ENCODE assay signal across 13 cellular contexts in genomic region chr2:110854355-110855081, GRCh38.
DNase-seq lines count a peak whose midpoint lies in the region; ATAC-seq, FAIRE-seq and TF ChIP-seq lines count a peak whose summit lies in the region.
"Had no signal": no experiment of that assay in that cellular context is flagged by ENCODE, and none has a peak within 500 bp of the region (broad histone marks: within the 10 kb centered on the region; RNA-seq: fewer than 3 reads in every experiment).

No MANE protein-coding gene starts in this region.

- no peaks in the 10 kb centered on the region for H3K27me3 Mint-ChIP-seq in CD4-positive, alpha-beta T cell

- in situ Hi-C loops in Panc1 (cut with HindIII; ENCODE audit: low pct_unique_long_range_greater_than_20kb, low sequenced_read_pairs): no loop called here

- H3K4me3 ChIP-seq in AG04450 (ENCODE audit: low read depth, low read length) (no peak overlapping the region), Panc1 (ENCODE audit: low read depth in 2 of 2, low read length in 2 of 2) (no peak overlapping the region), fibroblast of mammary gland (ENCODE audit: control insufficient read depth, low read depth, low read length) (no peak overlapping the region)

- H3K36me3 Mint-ChIP-seq in CD4-positive, alpha-beta T cell (ENCODE audit: low read depth): no peaks in the 10 kb centered on the region

- H3K27ac ChIP-seq in AG04450 (ENCODE audit: low read depth, low read length) (no peak overlapping the region), Panc1 (ENCODE audit: low read length) (no peak overlapping the region)
- no peak overlapping the region for H3K27ac ChIP-seq in CD4-positive, alpha-beta T cell (ENCODE audit: low read depth, low read length)

- peak; percentile 69 for ATAC-seq in Panc1
- no peak for ATAC-seq in CD4-positive, alpha-beta T cell (ENCODE audit: poor library complexity)

- H3K27me3 ChIP-seq in AG04450 (ENCODE audit: control insufficient read depth, insufficient read depth, low read length) (peaks cover 11% of the 10 kb centered on the region), Panc1 (ENCODE audit: control insufficient read depth, insufficient read depth, low read length) (peaks cover 9% of the 10 kb centered on the region; the same call in 1 of the 2 replicates)
- H3K27me3 ChIP-seq in CD4-positive, alpha-beta T cell (ENCODE audit: control insufficient read depth, insufficient read depth, low read length): no peaks in the 10 kb centered on the region

- peak; percentile 27; the same call in 1 of the 2 replicates for TF ChIP-seq CTCF in AG04450 (IDR thresholded peaks at IDR 0.05; ENCODE audit: low read depth, low read length)
- peak; percentile 20; the same call in 1 of the 2 replicates for TF ChIP-seq CTCF in GM12874 (IDR thresholded peaks at IDR 0.05; ENCODE audit: insufficient read depth, low read depth, low read length)
- TF ChIP-seq CTCF in Panc1 (IDR thresholded peaks at IDR 0.05): peak; percentile 18; the same call in 1 of the 2 replicates
- peak; percentile 35 for TF ChIP-seq CTCF in fibroblast of mammary gland (conservative IDR thresholded peaks at IDR 0.05; ENCODE audit: control insufficient read depth, insufficient read depth, low read depth, low read length)
- TF ChIP-seq CTCF in CD4-positive, alpha-beta T cell (IDR thresholded peaks at IDR 0.05): no peak

- H3K4me1 ChIP-seq in Panc1 (ENCODE audit: control insufficient read depth, insufficient read depth, low read length): no peaks in the 10 kb centered on the region

- H3K9me3 Mint-ChIP-seq in CD4-positive, alpha-beta T cell: no peaks in the 10 kb centered on the region

- no peak for DNase-seq in AG04450 (ENCODE audit: low read depth, low spot score)
- DNase-seq in Panc1 (ENCODE audit: low read depth, low spot score): no peak
- DNase-seq in fibroblast of mammary gland (ENCODE audit: low read depth): peak; percentile 3
- no peak for DNase-seq in CD4-positive, alpha-beta T cell
- DNase-seq in GM12892 (ENCODE audit: insufficient read length): no peak
- DNase-seq in Ammon's horn (ENCODE audit: low spot score): no peak
- no peak for DNase-seq in C1 segment of cervical spinal cord (lab: John Stamatoyannopoulos, UW)
- DNase-seq: activated CD4-positive, CD25-positive, alpha-beta regulatory T cell; cortex of kidney; NCI-H2081; stimulated activated CD4-positive, alpha-beta T cell treated with anti-CD3 and anti-CD28 coated beads, Interleukin-4, amount 100 ng/mL, for 4 hours had no signal

- intact Hi-C loops in Panc1 (cut with micrococcal nuclease; ENCODE audit: unreplicated experiment): no loop called here
- intact Hi-C loops in CD4-positive, alpha-beta T cell (cut with DNase I, micrococcal nuclease): no loop called here

- H3K4me1 Mint-ChIP-seq in CD4-positive, alpha-beta T cell (ENCODE audit: low read depth): peaks cover 56% of the 10 kb centered on the region

- H3K36me3 ChIP-seq in Panc1 (ENCODE audit: control insufficient read depth, insufficient read depth, low read length): no peaks in the 10 kb centered on the region

- H3K27ac Mint-ChIP-seq in CD4-positive, alpha-beta T cell: no peak overlapping the region

- H3K9me3 ChIP-seq in AG04450 (ENCODE audit: control insufficient read depth, insufficient read depth, low read length) (no peaks in the 10 kb centered on the region), Panc1 (ENCODE audit: control insufficient read depth, insufficient read depth, low read depth, low read length) (no peaks in the 10 kb centered on the region)
- no peaks in the 10 kb centered on the region for H3K9me3 ChIP-seq in CD4-positive, alpha-beta T cell (ENCODE audit: control insufficient read depth, low read length)

- CTCF ChIA-PET in AG04450 (lab: Charles Lee) (interaction anchor here (1.0 to 1.6 kb wide), 4 partner anchors 11 to 24 kb away, joined by 3 to 11 read pairs (median 5); no protein-coding TSS in a partner anchor), Panc1 (lab: Charles Lee) (no interaction called here)
- CTCF ChIA-PET in CD4-positive, alpha-beta T cell (lab: Charles Lee): interaction anchor here (0.6 to 0.7 kb wide), 2 partner anchors 158 to 268 kb away, joined by 3 to 4 read pairs; no protein-coding TSS in a partner anchor

- H3K4me3 Mint-ChIP-seq in CD4-positive, alpha-beta T cell: no peak overlapping the region

- POLR2A ChIA-PET in AG04450 (lab: Yijun Ruan, JAX): no interaction called here
- POLR2A ChIA-PET in Panc1 (lab: Charles Lee): no interaction called here
- POLR2A ChIA-PET in CD4-positive, alpha-beta T cell (lab: Charles Lee): no interaction called here

- no TSS peak for BruUV-seq in Panc1 (replicated peaks; lab: Mats Ljungman, UMichigan)

- no peak for TF ChIP-seq POLR2A in GM12892 (IDR thresholded peaks at IDR 0.05; ENCODE audit: low read depth, low read length)

- FAIRE-seq in GM12892 (lab: Jason Lieb, UNC): no peak
- FAIRE-seq: G401.6 had no signal
